Comparison of ENCODE assay signal across 20 cellular contexts in the genomic region with DNA sequence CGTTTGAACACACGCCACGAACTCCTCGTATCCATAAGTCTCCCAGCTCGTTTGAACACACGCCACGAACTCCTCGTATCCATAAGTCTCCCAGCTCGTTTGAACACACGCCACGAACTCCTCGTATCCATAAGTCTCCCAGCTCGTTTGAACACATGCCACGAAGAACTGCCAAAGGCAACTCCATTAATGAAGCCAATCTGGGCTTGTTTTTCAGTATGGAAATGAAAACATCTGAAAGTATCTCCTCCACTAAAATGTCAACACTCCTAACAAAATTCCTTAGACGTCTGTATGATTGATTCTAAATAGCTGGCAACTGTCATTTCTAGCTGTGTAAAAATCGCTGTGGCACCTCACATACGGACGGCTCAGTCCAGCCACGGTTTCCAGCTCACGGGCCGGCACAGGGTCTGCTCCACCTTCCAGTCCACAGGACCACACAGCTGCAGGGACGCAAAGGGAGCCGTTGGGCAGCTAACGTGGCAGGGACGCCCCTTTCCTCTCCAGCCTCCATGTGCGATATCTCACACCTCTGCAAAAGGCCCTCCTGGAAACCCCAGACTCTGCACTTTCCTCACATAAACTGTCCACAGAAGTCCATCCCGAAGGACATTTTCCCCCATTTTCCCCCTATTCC.
DNase-seq lines count a peak whose midpoint lies in the region; ATAC-seq and TF ChIP-seq lines count a peak whose summit lies in the region.
"Had no signal": no experiment of that assay in that cellular context is flagged by ENCODE, and none has a peak within 500 bp of the region (broad histone marks: within the 10 kb centered on the region; RNA-seq: fewer than 3 reads in every experiment).

No MANE protein-coding gene starts in this region.

- H3K9me3 ChIP-seq in Caco-2, result no peaks in the 10 kb centered on the region
- no peaks in the 10 kb centered on the region for H3K9me3 ChIP-seq in SJSA1 (replicated peaks)
- H3K9me3 ChIP-seq in mucosa of descending colon, result no peaks in the 10 kb centered on the region
- no peaks in the 10 kb centered on the region for H3K9me3 ChIP-seq in ascending aorta
- H3K9me3 ChIP-seq: A549, heart left ventricle had no signal

- H3K4me1 ChIP-seq in Caco-2 (no peaks in the 10 kb centered on the region), SJSA1 (replicated peaks) (peaks cover 28% of the 10 kb centered on the region), mucosa of descending colon (ENCODE audit: low read depth) (no peaks in the 10 kb centered on the region), ascending aorta (no peaks in the 10 kb centered on the region)
- H3K4me1 ChIP-seq: A549 had no signal

- TF ChIP-seq CTCF in AG04449 (IDR thresholded peaks at IDR 0.05; ENCODE audit: insufficient read depth, low read length, missing control alignments), result no peak
- TF ChIP-seq CTCF in Caco-2 (IDR thresholded peaks at IDR 0.05; ENCODE audit: insufficient read depth in 1 of 2, low read depth in 1 of 2, low read length in 1 of 2, severe bottlenecking in 1 of 2, unreplicated experiment in 1 of 2), result no peak
- TF ChIP-seq CTCF in mucosa of descending colon (IDR thresholded peaks at IDR 0.05), result no peak
- TF ChIP-seq CTCF in ascending aorta (IDR thresholded peaks at IDR 0.05), result no peak

- POLR2A ChIA-PET in AG04449 (lab: Yijun Ruan, JAX), result no interaction called here
- POLR2A ChIA-PET in Caco-2 (lab: Charles Lee), result no interaction called here

- ATAC-seq in GM18867 (IDR thresholded peaks at IDR 0.05; ENCODE audit: unreplicated experiment), result no peak
- no peak for ATAC-seq in HG02763 (IDR thresholded peaks at IDR 0.05; ENCODE audit: unreplicated experiment)
- ATAC-seq in mucosa of descending colon, result no peak
- ATAC-seq: A549; activated T-cell treated with anti-CD3 and anti-CD28 coated beads, Interleukin-2, amount 50 U/mL, for 72 hours; heart left ventricle; K562; stimulated activated memory B cell treated with anti-CD40 and anti-IgM and Interleukin-4, amounts not matched to agents 10 μg/mL and 1 μg/mL and 100 μg/mL, for 72 hours had no signal

- intact Hi-C loops in Caco-2 (cut with micrococcal nuclease; ENCODE audit: unreplicated experiment), result no loop called here
- intact Hi-C loops in mucosa of descending colon (cut with DNase I, micrococcal nuclease), result no loop called here
- intact Hi-C loops in ascending aorta (cut with DNase I), result loop anchor here (10.0 kb wide), 1 partner anchor 217 kb away; no protein-coding TSS in a partner anchor

- no peaks in the 10 kb centered on the region for H3K36me3 Mint-ChIP-seq in Caco-2 (ENCODE audit: insufficient read depth, unreplicated experiment)

- H3K27me3 ChIP-seq in Caco-2 (replicated peaks; ENCODE audit: control insufficient read depth, insufficient read depth, low read length), result no peaks in the 10 kb centered on the region
- no peaks in the 10 kb centered on the region for H3K27me3 ChIP-seq in SJSA1 (replicated peaks)
- H3K27me3 ChIP-seq in ascending aorta, result no peaks in the 10 kb centered on the region
- H3K27me3 ChIP-seq: heart left ventricle had no signal

- H3K36me3 ChIP-seq in Caco-2 (ENCODE audit: control insufficient read depth, insufficient read depth, low read length), result no peaks in the 10 kb centered on the region
- peaks cover 8% of the 10 kb centered on the region; the same call in 1 of the 2 replicates for H3K36me3 ChIP-seq in SJSA1
- H3K36me3 ChIP-seq in mucosa of descending colon (ENCODE audit: low read depth), result no peaks in the 10 kb centered on the region
- no peaks in the 10 kb centered on the region for H3K36me3 ChIP-seq in ascending aorta

- DNase-seq in AG04449 (ENCODE audit: low read depth, low spot score) (no peak), Caco-2 (no peak), SJSA1 (ENCODE audit: low read depth in 1 of 2, low spot score in 2 of 2) (no peak), foreskin melanocyte (peak; percentile 1), mucosa of descending colon (no peak), ascending aorta (ENCODE audit: low spot score in 2 of 2) (no peak)
- DNase-seq: activated CD4-positive, alpha-beta T cell treated with anti-CD3 and anti-CD28 coated beads, Interleukin-2, amount 10 ng/mL, durations not matched to agents 24 days and 14 days; activated naive CD4-positive, alpha-beta T cell treated with anti-CD3 and anti-CD28 coated beads for 36 hours; activated T-cell treated with anti-CD3 and anti-CD28 coated beads, Interleukin-2, amount 50 U/mL, for 72 hours; amygdala; heart left ventricle; NCI-H1417; NCI-H2107; NCI-H510A treated with DMSO at 0.1 percent for 48 hours; stimulated activated CD4-positive, alpha-beta T cell treated with anti-CD3 and anti-CD28 coated beads, Interleukin-2, amount 100 ng/mL, for 48 hours had no signal

- H3K4me3 Mint-ChIP-seq in Caco-2 (ENCODE audit: unreplicated experiment), result no peak overlapping the region
- H3K4me3 Mint-ChIP-seq: activated CD4-positive, alpha-beta T cell treated with anti-CD3 and anti-CD28 coated beads, Interleukin-2, amount 10 ng/mL, durations not matched to agents 24 days and 14 days; activated naive CD4-positive, alpha-beta T cell treated with anti-CD3 and anti-CD28 coated beads for 36 hours; activated T-cell treated with anti-CD3 and anti-CD28 coated beads, Interleukin-2, amount 50 U/mL, for 72 hours; stimulated activated memory B cell treated with anti-CD40 and anti-IgM and Interleukin-4, amounts not matched to agents 10 μg/mL and 1 μg/mL and 100 μg/mL, for 72 hours had no signal

- peak overlapping the region; percentile 49 for H3K27ac ChIP-seq in SJSA1
- H3K27ac ChIP-seq in ascending aorta, result no peak overlapping the region
- H3K27ac ChIP-seq: A549, heart left ventricle had no signal

- H3K4me3 ChIP-seq in AG04449 (ENCODE audit: low read depth, low read length) (peak overlapping the region; percentile 36), Caco-2 (ENCODE audit: low read depth, low read length) (no peak overlapping the region), SJSA1 (no peak overlapping the region), mucosa of descending colon (no peak overlapping the region), ascending aorta (no peak overlapping the region)
- H3K4me3 ChIP-seq: A549, heart left ventricle, K562 had no signal

- CTCF ChIA-PET in AG04449 (lab: Yijun Ruan, JAX), result interaction anchor here (1.0 to 1.1 kb wide), 2 partner anchors 50 to 230 kb away, joined by 3 read pairs; no protein-coding TSS in a partner anchor
- CTCF ChIA-PET in Caco-2 (lab: Charles Lee), result no interaction called here

- BruUV-seq in Caco-2 (replicated peaks; lab: Mats Ljungman, UMichigan), result no TSS peak

- H3K27ac Mint-ChIP-seq in Caco-2 (ENCODE audit: unreplicated experiment), result peak overlapping the region; percentile 48
- H3K27ac Mint-ChIP-seq: activated CD4-positive, alpha-beta T cell treated with anti-CD3 and anti-CD28 coated beads, Interleukin-2, amount 10 ng/mL, durations not matched to agents 24 days and 14 days; activated naive CD4-positive, alpha-beta T cell treated with anti-CD3 and anti-CD28 coated beads for 36 hours; activated T-cell treated with anti-CD3 and anti-CD28 coated beads, Interleukin-2, amount 50 U/mL, for 72 hours; stimulated activated memory B cell treated with anti-CD40 and anti-IgM and Interleukin-4, amounts not matched to agents 10 μg/mL and 1 μg/mL and 100 μg/mL, for 72 hours had no signal

- H3K9me3 Mint-ChIP-seq in Caco-2 (ENCODE audit: unreplicated experiment), result no peaks in the 10 kb centered on the region
- H3K9me3 Mint-ChIP-seq: activated CD4-positive, alpha-beta T cell treated with anti-CD3 and anti-CD28 coated beads, Interleukin-2, amount 10 ng/mL, durations not matched to agents 24 days and 14 days; activated naive CD4-positive, alpha-beta T cell treated with anti-CD3 and anti-CD28 coated beads for 36 hours; activated T-cell treated with anti-CD3 and anti-CD28 coated beads, Interleukin-2, amount 50 U/mL, for 72 hours; stimulated activated memory B cell treated with anti-CD40 and anti-IgM and Interleukin-4, amounts not matched to agents 10 μg/mL and 1 μg/mL and 100 μg/mL, for 72 hours had no signal

- H3K27me3 Mint-ChIP-seq in Caco-2 (ENCODE audit: insufficient read depth, unreplicated experiment), result no peaks in the 10 kb centered on the region
- H3K27me3 Mint-ChIP-seq: activated CD4-positive, alpha-beta T cell treated with anti-CD3 and anti-CD28 coated beads, Interleukin-2, amount 10 ng/mL, durations not matched to agents 24 days and 14 days; stimulated activated memory B cell treated with anti-CD40 and anti-IgM and Interleukin-4, amounts not matched to agents 10 μg/mL and 1 μg/mL and 100 μg/mL, for 72 hours had no signal

- H3K4me1 Mint-ChIP-seq in Caco-2 (ENCODE audit: low read depth, unreplicated experiment), result no peaks in the 10 kb centered on the region
- H3K4me1 Mint-ChIP-seq: stimulated activated memory B cell treated with anti-CD40 and anti-IgM and Interleukin-4, amounts not matched to agents 10 μg/mL and 1 μg/mL and 100 μg/mL, for 72 hours had no signal
